7 cellular contexts compared by ENCODE assay signal in genomic region chr17:18569359-18569924, GRCh38.
DNase-seq lines count a peak whose midpoint lies in the region; ATAC-seq, FAIRE-seq and TF ChIP-seq lines count a peak whose summit lies in the region.
"Not testable (repeated sequence)": the region's sequence is repeated elsewhere in the genome, so short reads cannot be mapped to it uniquely, and the experiment has no call there.

No MANE protein-coding gene starts in this region.

- not testable (repeated sequence) for H3K36me3 ChIP-seq in NT2/D1 (ENCODE audit: insufficient read depth, insufficient read length, low read length); body of pancreas (replicated peaks in 1 of 2; ENCODE audit: insufficient read depth in 1 of 2, low read depth in 2 of 2)

- not testable (repeated sequence) for H3K27me3 ChIP-seq in NT2/D1 (ENCODE audit: insufficient read depth, insufficient read length); body of pancreas; foreskin keratinocyte

- not testable (repeated sequence) for TF ChIP-seq CTCF in body of pancreas (IDR thresholded peaks at IDR 0.05); foreskin keratinocyte (conservative IDR thresholded peaks at IDR 0.05)

- not testable (repeated sequence) for H3K4me3 ChIP-seq in NT2/D1 (ENCODE audit: insufficient read length, low read depth); body of pancreas

- intact Hi-C loops in body of pancreas (cut with DNase I): not testable (repeated sequence)

- not testable (repeated sequence) for H3K4me1 ChIP-seq in NT2/D1 (ENCODE audit: insufficient read depth, insufficient read length); body of pancreas; foreskin keratinocyte

- WGBS in body of pancreas, 2 donors: 1 to 10% methylated on average over 7 to 8 of the region's 10 CpGs

- peak; percentile 24 for DNase-seq in KBM-7
- peak; percentile 92 for DNase-seq in NT2/D1 (ENCODE audit: low read depth, low spot score)
- peak in 3 of 4 donors; percentile 5 to 49 (median 15) for DNase-seq in body of pancreas
- not testable (repeated sequence) for DNase-seq in foreskin keratinocyte
- peak; percentile 83 for DNase-seq in left kidney (ENCODE audit: low read depth, low spot score)
- DNase-seq in putamen (ENCODE audit: low spot score): peak; percentile 4

- H3K9ac ChIP-seq in NT2/D1 (ENCODE audit: insufficient read length, low read depth): not testable (repeated sequence)

- H3K9me3 ChIP-seq in NT2/D1 (ENCODE audit: insufficient read depth, low read length); body of pancreas: not testable (repeated sequence)

- FAIRE-seq in G401.6 (lab: Jason Lieb, UNC): peak; percentile 80

- H3K27ac ChIP-seq in body of pancreas, foreskin keratinocyte: not testable (repeated sequence)

- in situ Hi-C loops in KBM-7 (cut with MboI; ENCODE audit: low pct_unique_long_range_greater_than_20kb, low sequenced_read_pairs): not testable (repeated sequence)

- ATAC-seq in body of pancreas: peak; percentile 94
- ATAC-seq in foreskin keratinocyte: peak; percentile 93

- TF ChIP-seq POLR2A in body of pancreas (IDR thresholded peaks at IDR 0.05): not testable (repeated sequence)
